In genomic region chr19:49231804-49232203, GRCh38 we compare ENCODE assay signal across 14 cellular contexts.
DNase-seq lines count a peak whose midpoint lies in the region; ATAC-seq and TF ChIP-seq lines count a peak whose summit lies in the region.
"Had no signal": no experiment of that assay in that cellular context is flagged by ENCODE, and none has a peak within 500 bp of the region (broad histone marks: within the 10 kb centered on the region; RNA-seq: fewer than 3 reads in every experiment).

No MANE protein-coding gene starts in this region.

- no peaks in the 10 kb centered on the region for H3K27me3 Mint-ChIP-seq in activated naive CD8-positive, alpha-beta T cell

- H3K36me3 Mint-ChIP-seq in activated naive CD8-positive, alpha-beta T cell, result no peaks in the 10 kb centered on the region

- in situ Hi-C loops in GM13977 (cut with MboI; ENCODE audit: low pct_unique_long_range_greater_than_20kb, low sequenced_read_pairs, unreplicated experiment), result no loop called here

- peak; percentile 22 for DNase-seq in stimulated activated CD4-positive, alpha-beta T cell treated with anti-CD3 and anti-CD28 coated beads, Interleukin-1b, Interleukin-23, amount 100 ng/mL, for 48 hours
- DNase-seq in stimulated activated CD4-positive, alpha-beta T cell treated with anti-CD3 and anti-CD28 coated beads, Interleukin-2, amount 100 ng/mL, for 48 hours, result no peak
- peak; percentile 66 for DNase-seq in GM13977 (ENCODE audit: low spot score)
- DNase-seq in stimulated activated naive CD8-positive, alpha-beta T cell treated with anti-CD3 and anti-CD28 coated beads, Interleukin-15, Interleukin-2, amounts not matched to agents 100 U/mL and 50 U/mL, for 24 hours, result peak; percentile 35
- no peak for DNase-seq in NCI-H2171 (lab: John Stamatoyannopoulos, UW)
- no peak for DNase-seq in SHP77 (lab: John Stamatoyannopoulos, UW)
- DNase-seq: activated gamma-delta T cell treated with Interleukin-2 at 50 U/mL for 16 hours, H7, midbrain, NCI-H1092 treated with DMSO at 0.1 percent for 48 hours, NCI-H2081 treated with DMSO at 0.1 percent for 48 hours, NCI-H524 had no signal

- TF ChIP-seq CTCF in GM13977 (IDR thresholded peaks at IDR 0.05; ENCODE audit: extremely low read depth, insufficient read depth, missing control alignments), result no peak

- H3K9me3 Mint-ChIP-seq in activated naive CD8-positive, alpha-beta T cell (ENCODE audit: low read depth), result no peaks in the 10 kb centered on the region

- ATAC-seq in stimulated activated naive CD8-positive, alpha-beta T cell treated with anti-CD3 and anti-CD28 coated beads, Interleukin-15, Interleukin-2, amounts not matched to agents 100 U/mL and 50 U/mL, for 24 hours, result peak; percentile 64
- ATAC-seq: left lobe of liver had no signal

- peaks cover 11% of the 10 kb centered on the region for H3K4me1 Mint-ChIP-seq in activated naive CD8-positive, alpha-beta T cell (ENCODE audit: low read depth)

- H3K4me3 Mint-ChIP-seq in activated naive CD8-positive, alpha-beta T cell, result peak overlapping the region; percentile 4

- no peak overlapping the region for H3K27ac Mint-ChIP-seq in activated naive CD8-positive, alpha-beta T cell

Comparison
In these comparisons a context has a peak if more than half of its experiments do, and no peak if none do; other contexts are left out.
1. DNase-seq: peak in stimulated activated CD4-positive, alpha-beta T cell treated with anti-CD3 and anti-CD28 coated beads, Interleukin-1b, Interleukin-23, amount 100 ng/mL, for 48 hours (single experiment), GM13977 (single experiment) and stimulated activated naive CD8-positive, alpha-beta T cell treated with anti-CD3 and anti-CD28 coated beads, Interleukin-15, Interleukin-2, amounts not matched to agents 100 U/mL and 50 U/mL, for 24 hours (single experiment); none in stimulated activated CD4-positive, alpha-beta T cell treated with anti-CD3 and anti-CD28 coated beads, Interleukin-2, amount 100 ng/mL, for 48 hours (0 of 2), NCI-H2171 (single experiment) and SHP77 (0 of 2).